Comparison of ENCODE assay signal across 10 cellular contexts in genomic region chr4:180960758-180961401, GRCh38.
DNase-seq lines count a peak whose midpoint lies in the region; ATAC-seq, FAIRE-seq and TF ChIP-seq lines count a peak whose summit lies in the region.
"Had no signal": no experiment of that assay in that cellular context is flagged by ENCODE, and none has a peak within 500 bp of the region (broad histone marks: within the 10 kb centered on the region; RNA-seq: fewer than 3 reads in every experiment).

No MANE protein-coding gene starts in this region.

- no peaks in the 10 kb centered on the region for H3K79me2 ChIP-seq in GM23338 (replicated peaks; ENCODE audit: insufficient read depth)
- H3K79me2 ChIP-seq in H1 (ENCODE audit: control insufficient read depth in 1 of 2, insufficient read depth in 2 of 2, low read length in 2 of 2) = no peaks in the 10 kb centered on the region

- no peak overlapping the region for H4K5ac ChIP-seq in H1 (ENCODE audit: insufficient read length, low read depth, low read length)

- no peak overlapping the region for H4K8ac ChIP-seq in H1 (ENCODE audit: extremely low read depth, insufficient read depth, low read length)

- H3K9ac ChIP-seq in H1 (replicated peaks in 1 of 4; ENCODE audit: extremely low read depth in 1 of 4, low read depth in 3 of 4, low read length in 3 of 4) = no peak overlapping the region

- H3K9me3 ChIP-seq in H1 (ENCODE audit: insufficient read depth in 2 of 2, low read depth in 1 of 2, low read length in 1 of 2) = no peaks in the 10 kb centered on the region
- no peaks in the 10 kb centered on the region for H3K9me3 ChIP-seq in CD4-positive, alpha-beta memory T cell (ENCODE audit: control insufficient read depth in 1 of 2, low read length in 2 of 2)
- H3K9me3 ChIP-seq in effector memory CD4-positive, alpha-beta T cell (ENCODE audit: control insufficient read depth, low read length) = no peaks in the 10 kb centered on the region
- H3K9me3 ChIP-seq: uterus had no signal

- H2BK20ac ChIP-seq in H1 (ENCODE audit: low read length) = no peak overlapping the region

- CTCF ChIA-PET in H1 (lab: Charles Lee; ENCODE audit: partially characterized antibody) = interaction anchor here (0.6 to 1.5 kb wide), 5 partner anchors 8 to 621 kb away, joined by 3 to 6 read pairs (median 4); no protein-coding TSS in a partner anchor
- CTCF ChIA-PET in CD4-positive, alpha-beta memory T cell (lab: Charles Lee; ENCODE audit: partially characterized antibody) = no interaction called here

- 92% methylated on average over 4 of the region's 4 CpGs; no CpG with 5 or more reads in 1 of the 2 experiments for WGBS in H1 (ENCODE audit: extremely low coverage in 1 of 2, insufficient coverage in 1 of 2, insufficient read length in 1 of 2, insufficient replicate concordance in 2 of 2, low coverage in 1 of 2, low lambda C conversion rate in 2 of 2, missing lambda C conversion rate in 1 of 2), 2 experiments

- H3K14ac ChIP-seq in H1 (ENCODE audit: insufficient read length) = no peak overlapping the region

- no peak overlapping the region for H2BK12ac ChIP-seq in H1 (ENCODE audit: low read depth, low read length)

- 0 out of 2 replicates have a peak, but pooled peaks cover 3% of the 10 kb centered on the region for H3K9me2 ChIP-seq in GM23338 (ENCODE audit: insufficient read depth)

- no peak overlapping the region for H2BK15ac ChIP-seq in H1 (ENCODE audit: low read length)

- H3K27ac Mint-ChIP-seq in GM23338 (peak overlapping the region; percentile 43; the same call in 1 of the 2 replicates), neural crest cell (ENCODE audit: unreplicated experiment) (no peak overlapping the region)
- H3K27ac Mint-ChIP-seq in activated T-cell treated with anti-CD3 and anti-CD28 coated beads, Interleukin-2, amount 50 U/mL, for 24 hours = no peak overlapping the region
- no peak overlapping the region for H3K27ac Mint-ChIP-seq in CD4-positive, alpha-beta memory T cell
- H3K27ac Mint-ChIP-seq: T-helper 2 cell treated with Interferon-gamma antibody and Interleukin-4, amounts not matched to agents 5 μg/mL and 100 μg/mL, for 36 hours had no signal

- H3K36me3 ChIP-seq in GM23338 (ENCODE audit: insufficient read depth) (no peaks in the 10 kb centered on the region), H1 (ENCODE audit: control insufficient read depth in 2 of 4, insufficient read depth in 4 of 4, low read length in 3 of 4) (no peaks in the 10 kb centered on the region)
- no peaks in the 10 kb centered on the region for H3K36me3 ChIP-seq in CD4-positive, alpha-beta memory T cell (ENCODE audit: insufficient read depth, low read length)
- no peaks in the 10 kb centered on the region for H3K36me3 ChIP-seq in effector memory CD4-positive, alpha-beta T cell (ENCODE audit: control insufficient read depth, insufficient read depth, low read length)
- H3K36me3 ChIP-seq: uterus had no signal

- H2AFZ ChIP-seq in GM23338 (no peak overlapping the region), H1 (ENCODE audit: low read length) (no peak overlapping the region)

- TF ChIP-seq CTCF in GM23338 (conservative IDR thresholded peaks at IDR 0.05; ENCODE audit: low read depth in 2 of 2) (peak in 1 of 2 experiments; percentile 34), H1 (IDR thresholded peaks at IDR 0.05; ENCODE audit: control extremely low read depth in 1 of 3, insufficient read depth in 1 of 3, low read depth in 1 of 3, low read length in 3 of 3) (no peak), neural crest cell (conservative IDR thresholded peaks at IDR 0.05) (peak; percentile 31)

- no peaks in the 10 kb centered on the region for H3K79me1 ChIP-seq in H1 (ENCODE audit: low read depth, low read length)

- no peak overlapping the region for H3K18ac ChIP-seq in H1 (ENCODE audit: extremely low read depth, low read length)

- no peaks in the 10 kb centered on the region for H3F3A ChIP-seq in GM23338 (replicated peaks; ENCODE audit: low read depth)

- no peak for TF ChIP-seq EP300 in H1 (IDR thresholded peaks at IDR 0.05; ENCODE audit: borderline replicate concordance in 1 of 2, low read depth in 2 of 2, low read length in 2 of 2)

- H3K4me1 Mint-ChIP-seq in GM23338 (peaks cover 20% of the 10 kb centered on the region), neural crest cell (peaks cover 12% of the 10 kb centered on the region)
- H3K4me1 Mint-ChIP-seq in activated T-cell treated with anti-CD3 and anti-CD28 coated beads, Interleukin-2, amount 50 U/mL, for 24 hours (ENCODE audit: low read depth) = no peaks in the 10 kb centered on the region
- H3K4me1 Mint-ChIP-seq in CD4-positive, alpha-beta memory T cell = no peaks in the 10 kb centered on the region

- POLR2A ChIA-PET in H1 (lab: Charles Lee; ENCODE audit: partially characterized antibody) = no interaction called here
- POLR2A ChIA-PET in CD4-positive, alpha-beta memory T cell (lab: Charles Lee; ENCODE audit: partially characterized antibody) = no interaction called here

- DNase-seq in GM23338 (ENCODE audit: low spot score) = peak; percentile 13
- peak; percentile 79 for DNase-seq in NCI-H69 (lab: John Stamatoyannopoulos, UW)
- DNase-seq in H1 (ENCODE audit: low read depth in 1 of 2, low spot score in 2 of 2) = no peak
- DNase-seq in neural crest cell (ENCODE audit: low read depth, low spot score) = no peak
- no peak for DNase-seq in activated T-cell treated with anti-CD3 and anti-CD28 coated beads, Interleukin-2, amount 50 U/mL, for 24 hours
- no peak for DNase-seq in CD4-positive, alpha-beta memory T cell
- DNase-seq in effector memory CD4-positive, alpha-beta T cell = no peak
- no peak for DNase-seq in SKM-1 (lab: John Stamatoyannopoulos, UW; ENCODE audit: unreplicated experiment)
- DNase-seq: uterus had no signal

- no peaks in the 10 kb centered on the region for H3K27me3 Mint-ChIP-seq in GM23338 (ENCODE audit: insufficient read depth, low read depth, poor library complexity)
- no peaks in the 10 kb centered on the region for H3K27me3 Mint-ChIP-seq in neural crest cell (ENCODE audit: low read depth)
- no peaks in the 10 kb centered on the region for H3K27me3 Mint-ChIP-seq in activated T-cell treated with anti-CD3 and anti-CD28 coated beads, Interleukin-2, amount 50 U/mL, for 24 hours
- no peaks in the 10 kb centered on the region for H3K27me3 Mint-ChIP-seq in CD4-positive, alpha-beta memory T cell

- intact Hi-C loops in CD4-positive, alpha-beta memory T cell (cut with micrococcal nuclease) = no loop called here

- H3K27ac ChIP-seq in GM23338 (ENCODE audit: low read depth) (no peak overlapping the region), H1 (ENCODE audit: low read depth, low read length) (no peak overlapping the region)
- H3K27ac ChIP-seq in CD4-positive, alpha-beta memory T cell (ENCODE audit: low read depth, low read length) = no peak overlapping the region
- no peak overlapping the region for H3K27ac ChIP-seq in effector memory CD4-positive, alpha-beta T cell (ENCODE audit: insufficient read depth, low read length, poor library complexity, severe bottlenecking)
- H3K27ac ChIP-seq: uterus had no signal

- H3K4me3 ChIP-seq in GM23338 (no peak overlapping the region), H1 (ENCODE audit: extremely low read depth in 1 of 4, insufficient read depth in 2 of 4, low read depth in 3 of 4, low read length in 4 of 4) (no peak overlapping the region)
- no peak overlapping the region for H3K4me3 ChIP-seq in CD4-positive, alpha-beta memory T cell (ENCODE audit: low read length in 2 of 2)
- H3K4me3 ChIP-seq in effector memory CD4-positive, alpha-beta T cell (ENCODE audit: insufficient read depth, low read depth, low read length, poor library complexity, severe bottlenecking) = no peak overlapping the region
- H3K4me3 ChIP-seq: uterus had no signal

- H4K20me1 ChIP-seq in GM23338 (replicated peaks; ENCODE audit: insufficient read depth) (no peaks in the 10 kb centered on the region), H1 (replicated peaks in 1 of 2; ENCODE audit: control insufficient read depth in 1 of 2, insufficient read depth in 2 of 2, low read length in 2 of 2) (no peaks in the 10 kb centered on the region)

- FAIRE-seq in H1 (lab: Jason Lieb, UNC) = no peak

- no peak overlapping the region for H2AK5ac ChIP-seq in H1 (ENCODE audit: low read depth, low read length)

- H3K4me3 Mint-ChIP-seq in GM23338 (no peak overlapping the region), neural crest cell (no peak overlapping the region)
- no peak overlapping the region for H3K4me3 Mint-ChIP-seq in activated T-cell treated with anti-CD3 and anti-CD28 coated beads, Interleukin-2, amount 50 U/mL, for 24 hours
- H3K4me3 Mint-ChIP-seq in CD4-positive, alpha-beta memory T cell = no peak overlapping the region
- H3K4me3 Mint-ChIP-seq: T-helper 2 cell treated with Interferon-gamma antibody and Interleukin-4, amounts not matched to agents 5 μg/mL and 100 μg/mL, for 36 hours had no signal

- no peak overlapping the region for H3K56ac ChIP-seq in H1 (replicated peaks; ENCODE audit: insufficient read length, low read depth, low read length)

- H3K27me3 ChIP-seq in GM23338 (ENCODE audit: insufficient read depth) = no peaks in the 10 kb centered on the region
- no peaks in the 10 kb centered on the region for H3K27me3 ChIP-seq in H1 (replicated peaks in 1 of 4; ENCODE audit: control insufficient read depth in 3 of 4, extremely low read depth in 1 of 4, insufficient read depth in 3 of 4, low read length in 3 of 4)
- no peaks in the 10 kb centered on the region for H3K27me3 ChIP-seq in CD4-positive, alpha-beta memory T cell (ENCODE audit: insufficient read depth, low read length)
- H3K27me3 ChIP-seq in effector memory CD4-positive, alpha-beta T cell (replicated peaks; ENCODE audit: control insufficient read depth, insufficient read depth, low read length, poor library complexity, severe bottlenecking) = no peaks in the 10 kb centered on the region

- no peak overlapping the region for H2BK5ac ChIP-seq in H1 (ENCODE audit: low read depth, low read length)

- TF ChIP-seq RAD21 in H1 (IDR thresholded peaks at IDR 0.05 in 1 of 2, conservative IDR thresholded peaks at IDR 0.05 in 1 of 2; ENCODE audit: low read depth in 2 of 2, low read length in 2 of 2) = peak; percentile 33 to 49; a peak in 3 of 4 replicates

- no peak overlapping the region for H3K23ac ChIP-seq in H1 (ENCODE audit: insufficient read length)

- H4K91ac ChIP-seq in H1 (replicated peaks; ENCODE audit: insufficient read length, low read length) = no peak overlapping the region

- ATAC-seq in GM23338 = peak; percentile 47; the same call in 2 of the 3 replicates

- no peak overlapping the region for H3K4ac ChIP-seq in H1 (replicated peaks; ENCODE audit: insufficient read length, low read depth, low read length)

- no peak overlapping the region for H2BK120ac ChIP-seq in H1 (replicated peaks; ENCODE audit: low read depth, low read length)

- no peak overlapping the region for H3K4me2 ChIP-seq in GM23338
- no peak overlapping the region for H3K4me2 ChIP-seq in H1 (ENCODE audit: insufficient read depth in 1 of 2, low read depth in 2 of 2, low read length in 2 of 2)

- H3K9me3 Mint-ChIP-seq in GM23338 (no peaks in the 10 kb centered on the region), neural crest cell (no peaks in the 10 kb centered on the region)
- H3K9me3 Mint-ChIP-seq in activated T-cell treated with anti-CD3 and anti-CD28 coated beads, Interleukin-2, amount 50 U/mL, for 24 hours = peaks cover 12% of the 10 kb centered on the region
- H3K9me3 Mint-ChIP-seq in CD4-positive, alpha-beta memory T cell = peaks cover 0 to 5% (median 2%) of the 10 kb centered on the region in 8 donors
- H3K9me3 Mint-ChIP-seq: T-helper 2 cell treated with Interferon-gamma antibody and Interleukin-4, amounts not matched to agents 5 μg/mL and 100 μg/mL, for 36 hours had no signal

- TF ChIP-seq POLR2A in H1 (IDR thresholded peaks at IDR 0.05; ENCODE audit: control extremely low read depth in 1 of 2, low read depth in 2 of 2, low read length in 2 of 2) = no peak

- H3K23me2 ChIP-seq in H1 (ENCODE audit: low read depth, low read length) = no peaks in the 10 kb centered on the region

- H3K36me3 Mint-ChIP-seq in GM23338 (ENCODE audit: low read depth) = no peaks in the 10 kb centered on the region
- no peaks in the 10 kb centered on the region for H3K36me3 Mint-ChIP-seq in neural crest cell (ENCODE audit: low read depth)
- H3K36me3 Mint-ChIP-seq in activated T-cell treated with anti-CD3 and anti-CD28 coated beads, Interleukin-2, amount 50 U/mL, for 24 hours (ENCODE audit: low read depth) = no peaks in the 10 kb centered on the region
- no peaks in the 10 kb centered on the region for H3K36me3 Mint-ChIP-seq in CD4-positive, alpha-beta memory T cell

- H3K4me1 ChIP-seq in GM23338 (ENCODE audit: insufficient read depth) = 0 out of 2 replicates have a peak, but pooled peaks cover 4% of the 10 kb centered on the region
- no peaks in the 10 kb centered on the region for H3K4me1 ChIP-seq in H1 (replicated peaks in 1 of 4; ENCODE audit: control insufficient read depth in 3 of 4, insufficient read depth in 4 of 4, low read length in 3 of 4)
- no peaks in the 10 kb centered on the region for H3K4me1 ChIP-seq in CD4-positive, alpha-beta memory T cell (ENCODE audit: insufficient read depth, low read length)
- no peaks in the 10 kb centered on the region for H3K4me1 ChIP-seq in effector memory CD4-positive, alpha-beta T cell (ENCODE audit: control insufficient read depth, insufficient read depth, low read length, poor library complexity, severe bottlenecking)
- H3K4me1 ChIP-seq: uterus had no signal

Comparison
In these comparisons a context has a peak if more than half of its experiments do, and no peak if none do; other contexts are left out.
1. DNase-seq: peak in GM23338 (single experiment) and NCI-H69 (single experiment); none in H1 (0 of 2), neural crest cell (single experiment), activated T-cell treated with anti-CD3 and anti-CD28 coated beads, Interleukin-2, amount 50 U/mL, for 24 hours (single experiment), CD4-positive, alpha-beta memory T cell (0 of 5), effector memory CD4-positive, alpha-beta T cell (0 of 3) and SKM-1 (single experiment).